In the genomic region with DNA sequence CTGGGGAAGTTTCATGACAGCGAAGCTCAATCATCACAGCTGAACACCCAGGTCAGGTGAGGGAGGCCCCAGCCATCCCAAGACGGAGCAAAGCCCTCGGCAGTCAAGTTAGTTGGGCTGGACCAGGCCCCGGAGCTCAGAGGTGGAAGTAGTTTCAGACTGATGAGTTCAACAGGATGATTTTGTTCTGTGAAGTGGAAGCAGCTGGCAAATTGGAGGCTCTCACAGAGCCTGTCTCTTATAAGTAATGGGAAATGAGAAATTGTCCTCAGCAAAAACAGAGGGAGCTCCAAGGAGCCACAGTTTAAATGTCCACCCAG, we compare ENCODE assay signal across 25 cellular contexts.
"Had no signal": no experiment of that assay in that cellular context is flagged by ENCODE, and none has a peak within 500 bp of the region (broad histone marks: within the 10 kb centered on the region; RNA-seq: fewer than 3 reads in every experiment).

No MANE protein-coding gene starts in this region.

- H3K9me3 Mint-ChIP-seq: activated CD8-positive, alpha-beta T cell treated with anti-CD3 and anti-CD28 coated beads for 36 hours; activated naive CD4-positive, alpha-beta T cell treated with anti-CD3 and anti-CD28 coated beads, Interleukin-2, amount 50 U/mL, for 24 hours; activated naive CD8-positive, alpha-beta T cell treated with anti-CD3 and anti-CD28 coated beads, Interleukin-2, amount 50 U/mL, for 24 hours; activated T-cell treated with anti-CD3 and anti-CD28 coated beads, Interleukin-2, amount 50 U/mL, for 72 hours; activated T-helper 2 cell treated with anti-CD3 and anti-CD28 coated beads, Interferon-gamma antibody, Interleukin-2, Interleukin-4, amounts not matched to agents 10 μg/mL and 5 μg/mL and 100 μg/mL, durations not matched to agents 14 hours and 24 hours and 36 hours; T-cell had no signal

- H3K36me3 Mint-ChIP-seq: activated naive CD4-positive, alpha-beta T cell treated with anti-CD3 and anti-CD28 coated beads, Interleukin-2, amount 50 U/mL, for 24 hours had no signal

- H3K4me1 ChIP-seq: ascending aorta had no signal

- ATAC-seq: activated CD8-positive, alpha-beta T cell treated with anti-CD3 and anti-CD28 coated beads for 36 hours; activated naive CD8-positive, alpha-beta T cell treated with anti-CD3 and anti-CD28 coated beads, Interleukin-2, amount 50 U/mL, for 24 hours; activated T-cell treated with anti-CD3 and anti-CD28 coated beads, Interleukin-2, amount 50 U/mL, for 72 hours; body of pancreas; PC-3; T-cell had no signal

- H3K4me3 ChIP-seq: ascending aorta, body of pancreas, SK-N-MC had no signal

- DNase-seq: activated CD4-positive, alpha-beta T cell treated with anti-CD3 and anti-CD28 coated beads for 4 hours; activated CD8-positive, alpha-beta memory T cell treated with anti-CD3 and anti-CD28 coated beads, Interleukin-2, amount 50 U/mL, for 4 hours; activated CD8-positive, alpha-beta T cell treated with anti-CD3 and anti-CD28 coated beads for 36 hours; activated naive CD4-positive, alpha-beta T cell; activated naive CD8-positive, alpha-beta T cell treated with anti-CD3 and anti-CD28 coated beads, Interleukin-2, amount 50 U/mL, for 24 hours; activated T-cell treated with anti-CD3 and anti-CD28 coated beads, Interleukin-2, amount 50 U/mL, for 72 hours; amniotic stem cell; body of pancreas; cerebellar nuclear complex; Kasumi-1; KBM-7; NCI-H1048; NCI-H146; NCI-H187 treated with DMSO at 0.1 percent for 48 hours; NCI-H2081 treated with DMSO at 0.1 percent for 48 hours; NCI-H446; NCI-H524; PC-3; T-cell; T-helper 2 cell; WERI-Rb-1 had no signal

- H3K4me1 Mint-ChIP-seq: activated naive CD4-positive, alpha-beta T cell treated with anti-CD3 and anti-CD28 coated beads, Interleukin-2, amount 50 U/mL, for 24 hours; activated naive CD8-positive, alpha-beta T cell treated with anti-CD3 and anti-CD28 coated beads, Interleukin-2, amount 50 U/mL, for 24 hours; T-cell had no signal

- H3K27me3 ChIP-seq: ascending aorta, body of pancreas had no signal

- H3K9me3 ChIP-seq: ascending aorta, body of pancreas had no signal

- H3K27me3 Mint-ChIP-seq: activated CD8-positive, alpha-beta T cell treated with anti-CD3 and anti-CD28 coated beads for 36 hours; activated naive CD8-positive, alpha-beta T cell treated with anti-CD3 and anti-CD28 coated beads, Interleukin-2, amount 50 U/mL, for 24 hours had no signal

- H3K27ac Mint-ChIP-seq: activated CD8-positive, alpha-beta T cell treated with anti-CD3 and anti-CD28 coated beads for 36 hours; activated naive CD4-positive, alpha-beta T cell treated with anti-CD3 and anti-CD28 coated beads, Interleukin-2, amount 50 U/mL, for 24 hours; activated naive CD8-positive, alpha-beta T cell treated with anti-CD3 and anti-CD28 coated beads, Interleukin-2, amount 50 U/mL, for 24 hours; activated T-cell treated with anti-CD3 and anti-CD28 coated beads, Interleukin-2, amount 50 U/mL, for 72 hours; activated T-helper 2 cell treated with anti-CD3 and anti-CD28 coated beads, Interferon-gamma antibody, Interleukin-2, Interleukin-4, amounts not matched to agents 10 μg/mL and 5 μg/mL and 100 μg/mL, durations not matched to agents 14 hours and 24 hours and 36 hours; T-cell had no signal

- H3K4me3 Mint-ChIP-seq: activated CD8-positive, alpha-beta T cell treated with anti-CD3 and anti-CD28 coated beads for 36 hours; activated naive CD4-positive, alpha-beta T cell treated with anti-CD3 and anti-CD28 coated beads, Interleukin-2, amount 50 U/mL, for 24 hours; activated naive CD8-positive, alpha-beta T cell treated with anti-CD3 and anti-CD28 coated beads, Interleukin-2, amount 50 U/mL, for 24 hours; activated T-cell treated with anti-CD3 and anti-CD28 coated beads, Interleukin-2, amount 50 U/mL, for 72 hours; T-cell had no signal

- H3K36me3 ChIP-seq: ascending aorta, WERI-Rb-1 had no signal

- H3K27ac ChIP-seq: ascending aorta, body of pancreas, SK-N-MC, WERI-Rb-1 had no signal
